ENCODE assay signal across 26 cellular contexts in the genomic region with DNA sequence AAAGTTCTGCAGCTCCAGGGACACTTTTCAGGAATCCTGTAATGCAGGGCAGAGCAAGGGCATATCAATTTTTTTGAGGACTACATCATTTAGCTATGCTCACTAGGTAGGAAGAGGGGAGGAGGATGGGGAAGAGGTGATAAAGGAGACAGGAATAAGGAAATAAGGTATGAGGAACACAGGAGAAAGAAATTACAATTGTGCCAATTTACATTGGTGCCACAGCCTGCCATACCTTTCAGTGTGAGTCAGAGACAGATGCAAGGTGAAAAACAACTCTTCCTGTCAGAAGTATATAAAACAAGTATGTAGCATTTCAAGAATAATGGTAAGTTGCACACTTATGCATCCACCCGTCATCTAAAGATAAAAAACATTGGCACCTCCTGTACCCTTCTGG.
"Had no signal": no experiment of that assay in that cellular context is flagged by ENCODE, and none has a peak within 500 bp of the region (broad histone marks: within the 10 kb centered on the region; RNA-seq: fewer than 3 reads in every experiment).

No MANE protein-coding gene starts in this region.

- DNase-seq: nephron progenitor cell; nucleus accumbens; pancreas; right cardiac atrium; right lobe of liver; sigmoid colon; small intestine; stimulated activated CD4-positive, alpha-beta T cell treated with anti-CD3 and anti-CD28 coated beads, Interleukin-15, amount 100 ng/mL, for 24 hours; stimulated activated CD4-positive, alpha-beta T cell treated with anti-CD3 and anti-CD28 coated beads, Interleukin-2, amount 100 ng/mL, for 24 hours; stimulated activated CD4-positive, alpha-beta T cell treated with anti-CD3 and anti-CD28 coated beads, Interleukin-2, amount 100 ng/mL, for 48 hours; stimulated activated CD4-positive, alpha-beta T cell treated with anti-CD3 and anti-CD28 coated beads, Interleukin-4, amount 100 ng/mL, for 24 hours; stimulated activated naive B cell treated with anti-CD40 and anti-IgM and Interleukin-4, amounts not matched to agents 10 μg/mL and 1 μg/mL and 100 μg/mL, for 72 hours; stimulated activated naive CD4-positive, alpha-beta T cell treated with Interleukin-2 at 50 U/mL for 16 hours; stomach; thyroid gland; trophoblast cell; upper lobe of left lung had no signal

- H3K27ac ChIP-seq: neutrophil, pancreas, prostate gland, right lobe of liver, sigmoid colon, stomach, thoracic aorta, thyroid gland, tibial nerve, upper lobe of left lung, vagina had no signal

- FAIRE-seq: pancreas, small intestine, urothelium cell line had no signal

- ATAC-seq: natural killer cell treated with Interleukin-12 subunit alpha and Interleukin-12 subunit beta and Interleukin-15 and Interleukin-18, amount 100 ng/mL, for 72 hours; pancreas; right cardiac atrium; right lobe of liver; stimulated activated effector memory CD8-positive, alpha-beta T cell treated with anti-CD3 and anti-CD28 coated beads, Interleukin-12 subunit alpha, Interleukin-12 subunit beta, amount 100 ng/mL, for 72 hours; stimulated activated naive B cell treated with anti-CD40 and anti-IgM and Interleukin-4, amounts not matched to agents 10 μg/mL and 1 μg/mL and 100 μg/mL, for 72 hours had no signal

- H3K4me1 ChIP-seq: pancreas, right lobe of liver had no signal

- H3K9me3 Mint-ChIP-seq: natural killer cell treated with Interleukin-12 subunit alpha and Interleukin-12 subunit beta and Interleukin-15 and Interleukin-18, amount 100 ng/mL, for 72 hours; stimulated activated effector memory CD8-positive, alpha-beta T cell treated with anti-CD3 and anti-CD28 coated beads, Interleukin-12 subunit alpha, Interleukin-12 subunit beta, amount 100 ng/mL, for 72 hours; stimulated activated naive B cell treated with anti-CD40 and anti-IgM and Interleukin-4, amounts not matched to agents 10 μg/mL and 1 μg/mL and 100 μg/mL, for 72 hours; stimulated activated naive CD8-positive, alpha-beta T cell treated with anti-CD3 and anti-CD28 coated beads, Interleukin-15, Interleukin-2, amounts not matched to agents 100 ng/mL and 50 ng/mL, for 24 hours had no signal

- H3K9me3 ChIP-seq: neutrophil, pancreas, prostate gland, right lobe of liver, sigmoid colon, stomach, thoracic aorta, thyroid gland, tibial nerve, upper lobe of left lung, vagina had no signal

- H3K27ac Mint-ChIP-seq: natural killer cell treated with Interleukin-12 subunit alpha and Interleukin-12 subunit beta and Interleukin-15 and Interleukin-18, amount 100 ng/mL, for 72 hours; nephron progenitor cell; stimulated activated effector memory CD8-positive, alpha-beta T cell treated with anti-CD3 and anti-CD28 coated beads, Interleukin-12 subunit alpha, Interleukin-12 subunit beta, amount 100 ng/mL, for 72 hours; stimulated activated naive B cell treated with anti-CD40 and anti-IgM and Interleukin-4, amounts not matched to agents 10 μg/mL and 1 μg/mL and 100 μg/mL, for 72 hours; stimulated activated naive CD8-positive, alpha-beta T cell treated with anti-CD3 and anti-CD28 coated beads, Interleukin-15, Interleukin-2, amounts not matched to agents 100 ng/mL and 50 ng/mL, for 24 hours had no signal

- H3K36me3 ChIP-seq: neutrophil, pancreas, prostate gland, right lobe of liver, sigmoid colon, stomach, thoracic aorta, thyroid gland, tibial nerve, upper lobe of left lung, vagina had no signal

- H3K36me3 Mint-ChIP-seq: natural killer cell treated with Interleukin-12 subunit alpha and Interleukin-12 subunit beta and Interleukin-15 and Interleukin-18, amount 100 ng/mL, for 72 hours; stimulated activated effector memory CD8-positive, alpha-beta T cell treated with anti-CD3 and anti-CD28 coated beads, Interleukin-12 subunit alpha, Interleukin-12 subunit beta, amount 100 ng/mL, for 72 hours; stimulated activated naive B cell treated with anti-CD40 and anti-IgM and Interleukin-4, amounts not matched to agents 10 μg/mL and 1 μg/mL and 100 μg/mL, for 72 hours had no signal

- H3K27me3 ChIP-seq: pancreas, right lobe of liver, sigmoid colon, stomach, thyroid gland, tibial nerve, upper lobe of left lung, vagina had no signal

- H3K4me3 ChIP-seq: pancreas, prostate gland, right lobe of liver, sigmoid colon, stomach, thoracic aorta, thyroid gland, tibial nerve, upper lobe of left lung, vagina had no signal
